16 cellular contexts compared by ENCODE assay signal in the genomic region with DNA sequence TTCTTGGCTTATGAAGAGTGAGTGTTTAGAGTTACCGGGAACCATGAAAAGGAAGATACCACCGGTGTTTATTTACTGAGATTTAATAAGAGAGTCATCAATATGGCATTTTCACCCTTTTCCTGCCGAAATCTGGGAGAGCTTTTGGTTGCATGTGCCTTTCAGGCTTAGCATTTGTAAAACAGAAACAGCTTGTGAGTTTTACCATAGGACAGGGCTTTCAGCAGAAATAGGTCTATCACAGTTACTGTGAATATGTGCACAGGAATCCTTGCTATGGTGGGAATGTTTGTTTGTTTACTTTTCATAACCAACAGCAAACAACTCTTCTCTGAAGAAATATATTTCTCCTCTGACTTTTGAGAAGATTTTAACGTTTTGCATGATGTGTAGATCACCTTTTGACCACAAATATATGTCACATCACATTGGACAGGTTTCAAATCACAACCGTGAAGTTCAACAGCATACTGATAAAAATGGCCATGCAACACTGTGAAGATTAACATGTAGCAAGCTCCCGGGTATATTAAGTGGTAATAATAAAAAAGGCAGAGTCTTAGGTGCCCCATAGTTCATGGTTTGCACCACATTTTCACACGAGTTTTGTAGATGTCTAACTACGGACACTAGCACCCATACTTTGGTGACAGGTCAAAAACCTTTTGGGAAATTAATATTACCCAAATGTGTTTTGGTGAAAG. TPM values are rescaled to one million over a fixed set of nuclear protein-coding genes. Genes with fewer than 3 reads are reported as not detected.
DNase-seq lines count a peak whose midpoint lies in the region; ATAC-seq and TF ChIP-seq lines count a peak whose summit lies in the region.
"Had no signal": no experiment of that assay in that cellular context is flagged by ENCODE, and none has a peak within 500 bp of the region (broad histone marks: within the 10 kb centered on the region; RNA-seq: fewer than 3 reads in every experiment).

No MANE protein-coding gene starts in this region.

- no peaks in the 10 kb centered on the region for H3K27me3 ChIP-seq in mammary epithelial cell (ENCODE audit: insufficient read depth, low read length)
- no peaks in the 10 kb centered on the region for H3K27me3 ChIP-seq in right atrium auricular region
- H3K27me3 ChIP-seq in thoracic aorta (replicated peaks; ENCODE audit: insufficient read depth), result no peaks in the 10 kb centered on the region
- H3K27me3 ChIP-seq in adrenal gland, result no peaks in the 10 kb centered on the region
- H3K27me3 ChIP-seq in H7 (ENCODE audit: control insufficient read depth, insufficient read depth, low read length), result no peaks in the 10 kb centered on the region
- H3K27me3 ChIP-seq: ascending aorta, transverse colon had no signal

- dilution Hi-C loops in mammary epithelial cell (cut with HindIII; ENCODE audit: low sequenced_read_pairs), result no loop called here

- H3K36me3 Mint-ChIP-seq in MCF 10A (ENCODE audit: insufficient read depth, unreplicated experiment), result no peaks in the 10 kb centered on the region

- H3K4me3 ChIP-seq in mammary epithelial cell (replicated peaks in 1 of 3; ENCODE audit: insufficient read depth in 1 of 3, low read depth in 2 of 3, low read length in 3 of 3), result no peak overlapping the region
- no peak overlapping the region for H3K4me3 ChIP-seq in right atrium auricular region
- peak overlapping the region; percentile 8 for H3K4me3 ChIP-seq in thoracic aorta
- no peak overlapping the region for H3K4me3 ChIP-seq in adrenal gland
- H3K4me3 ChIP-seq in H7 (ENCODE audit: insufficient read depth, low read depth, low read length), result no peak overlapping the region
- H3K4me3 ChIP-seq: ascending aorta, transverse colon had no signal

- no peaks in the 10 kb centered on the region for H3K79me2 ChIP-seq in mammary epithelial cell (ENCODE audit: insufficient read depth, low read length)

- H4K20me1 ChIP-seq in mammary epithelial cell (ENCODE audit: insufficient read depth, low read length), result no peaks in the 10 kb centered on the region

- H3K27ac Mint-ChIP-seq in MCF 10A (ENCODE audit: low read depth, unreplicated experiment), result peak overlapping the region; percentile 26

- H3K4me2 ChIP-seq in mammary epithelial cell (ENCODE audit: insufficient read depth, low read depth, low read length), result no peak overlapping the region

- 97% methylated on average over 8 of the region's 8 CpGs for whole genome bisulfite sequencing in mammary epithelial cell (ENCODE audit: low coverage, missing lambda C conversion rate)
- 65 to 70% (median 68%) methylated on average over 8 of the region's 8 CpGs for WGBS in adrenal gland, 4 donors

- H3K27ac ChIP-seq in mammary epithelial cell (ENCODE audit: insufficient read depth, low read depth, low read length), result no peak overlapping the region
- peak overlapping the region; percentile 26 to 73 for H3K27ac ChIP-seq in right atrium auricular region
- no peak overlapping the region for H3K27ac ChIP-seq in thoracic aorta
- no peak overlapping the region for H3K27ac ChIP-seq in adrenal gland
- H3K27ac ChIP-seq: 22Rv1, ascending aorta, transverse colon had no signal

- H3K9me3 Mint-ChIP-seq in MCF 10A (ENCODE audit: unreplicated experiment), result no peaks in the 10 kb centered on the region

- H3K9ac ChIP-seq in mammary epithelial cell (ENCODE audit: insufficient read depth, low read length), result no peak overlapping the region

- no peak overlapping the region for H2AFZ ChIP-seq in mammary epithelial cell (ENCODE audit: low read depth, low read length)

- DNase-seq in MCF 10A (ENCODE audit: unreplicated experiment) (peak; percentile 44), mammary epithelial cell (no peak), amniotic epithelial cell (ENCODE audit: low read depth) (peak; percentile 76), right atrium auricular region (ENCODE audit: low spot score) (no peak), thoracic aorta (ENCODE audit: low spot score) (no peak), adrenal gland (no peak), H7 (no peak)
- no peak for DNase-seq in activated naive CD4-positive, alpha-beta T cell treated with Interleukin-2 at 50 U/mL for 16 hours
- DNase-seq: activated T-cell treated with anti-CD3 and anti-CD28 coated beads, Interleukin-2, amount 50 U/mL, for 4 hours; NCI-H1436 treated with DMSO at 0.1 percent for 48 hours; NCI-H526 treated with DMSO at 0.1 percent for 48 hours; transverse colon had no signal

- H3K36me3 ChIP-seq in mammary epithelial cell (ENCODE audit: insufficient read depth, low read length) (no peaks in the 10 kb centered on the region), right atrium auricular region (no peaks in the 10 kb centered on the region), thoracic aorta (no peaks in the 10 kb centered on the region), adrenal gland (replicated peaks in 1 of 2) (no peaks in the 10 kb centered on the region), H7 (replicated peaks; ENCODE audit: control insufficient read depth, insufficient read depth, low read length) (no peaks in the 10 kb centered on the region)
- H3K36me3 ChIP-seq: ascending aorta, transverse colon had no signal

- intact Hi-C loops in MCF 10A (cut with micrococcal nuclease) (no loop called here), mammary epithelial cell (cut with micrococcal nuclease) (no loop called here), adrenal gland (cut with DNase I) (no loop called here)

- no peak for TF ChIP-seq POLR2A in adrenal gland (IDR thresholded peaks at IDR 0.05)

- BruUV-seq in MCF 10A (replicated peaks; lab: Mats Ljungman, UMichigan) (no TSS peak), mammary epithelial cell (replicated peaks; lab: Mats Ljungman, UMichigan) (no TSS peak)

- H3K9me3 ChIP-seq in mammary epithelial cell (replicated peaks; ENCODE audit: insufficient read depth, low read length), result no peaks in the 10 kb centered on the region
- no peaks in the 10 kb centered on the region for H3K9me3 ChIP-seq in right atrium auricular region
- H3K9me3 ChIP-seq in thoracic aorta, result no peaks in the 10 kb centered on the region
- peaks cover 0 to 8% (median 0%) of the 10 kb centered on the region in 3 donors for H3K9me3 ChIP-seq in adrenal gland (replicated peaks in 1 of 3)
- H3K9me3 ChIP-seq: ascending aorta, transverse colon had no signal

- peaks cover 34% of the 10 kb centered on the region for H3K4me1 Mint-ChIP-seq in MCF 10A (ENCODE audit: insufficient read depth, unreplicated experiment)

- peaks cover 22% of the 10 kb centered on the region for H3K4me1 ChIP-seq in mammary epithelial cell (ENCODE audit: insufficient read depth, low read length)
- peaks cover 0 to 36% of the 10 kb centered on the region in 2 donors for H3K4me1 ChIP-seq in right atrium auricular region
- peaks cover 7 to 27% of the 10 kb centered on the region in 2 donors for H3K4me1 ChIP-seq in thoracic aorta (ENCODE audit: control insufficient read depth in 1 of 2, low read depth in 2 of 2)
- H3K4me1 ChIP-seq in adrenal gland (replicated peaks in 1 of 2), result peaks cover 5 to 15% of the 10 kb centered on the region in 2 donors

- POLR2A ChIA-PET in MCF 10A (lab: Yijun Ruan, JAX), result interaction anchor here (1.0 to 6.4 kb wide), 2 partner anchors 19 to 22 kb away, joined by 3 to 37 read pairs; a partner anchor contains a TSS

- no peak for ATAC-seq in thoracic aorta (ENCODE audit: insufficient number of reproducible peaks, low FRiP score, low read depth)
- ATAC-seq: activated CD4-positive, CD25-positive, alpha-beta regulatory T cell treated with anti-CD3 and anti-CD28 coated beads, Interleukin-2, amount 50 U/mL, for 24 hours; activated T-cell treated with anti-CD3 and anti-CD28 coated beads, Interleukin-2, amount 50 U/mL, for 4 hours; HepG2 had no signal

- in situ Hi-C loops in mammary epithelial cell (cut with MboI; ENCODE audit: low sequenced_read_pairs in 2 of 2), result no loop called here

- TF ChIP-seq CTCF in MCF 10A (IDR thresholded peaks at IDR 0.05; ENCODE audit: unreplicated experiment) (no peak), mammary epithelial cell (conservative IDR thresholded peaks at IDR 0.05 in 1 of 2, IDR thresholded peaks at IDR 0.05 in 1 of 2; ENCODE audit: extremely low read depth in 1 of 2, insufficient read depth in 1 of 2, low read depth in 1 of 2, low read length in 2 of 2) (no peak), right atrium auricular region (IDR thresholded peaks at IDR 0.05) (no peak), thoracic aorta (IDR thresholded peaks at IDR 0.05) (no peak), adrenal gland (IDR thresholded peaks at IDR 0.05) (no peak)

- no peaks in the 10 kb centered on the region for H3K27me3 Mint-ChIP-seq in MCF 10A (ENCODE audit: insufficient read depth, unreplicated experiment)

- H3K4me3 Mint-ChIP-seq in MCF 10A (ENCODE audit: unreplicated experiment), result peak overlapping the region; percentile 39
- H3K4me3 Mint-ChIP-seq: activated T-cell treated with anti-CD3 and anti-CD28 coated beads, Interleukin-2, amount 50 U/mL, for 4 hours had no signal

- CTCF ChIA-PET in MCF 10A (lab: Yijun Ruan, JAX) (interaction anchor here (0.6 to 3.4 kb wide), 2 partner anchors 21 to 116 kb away, joined by 3 to 15 read pairs; a partner anchor contains a TSS), mammary epithelial cell (lab: Charles Lee; ENCODE audit: low non-redundant PET) (no interaction called here)

RNA-seq across cellular contexts. Expression of a gene that starts 21.3 kb away (rescaled TPM):
- 2.6 and 3.2 TPM in 2 replicates for total RNA-seq in MCF 10A (2022)
- total RNA-seq in mammary epithelial cell, result 1 to 10 TPM; 1.0 to 7.3 TPM
- polyA plus RNA-seq in mammary epithelial cell, result 2.0 TPM
- polyA minus RNA-seq in mammary epithelial cell, result 4.2 TPM
- total RNA-seq in right atrium auricular region, result 10 to 100 TPM; 34.0 to 42.0 TPM
- 10 to 100 TPM; 30.1 to 43.6 TPM for total RNA-seq in thoracic aorta
- total RNA-seq in adrenal gland, result 1 to 10 TPM in 7 of 8 donors, under 1 TPM in 1; 0.72 to 8.7 (median 4.7) TPM
- polyA plus RNA-seq in adrenal gland, result 1 to 10 TPM; 1.9 to 3.1 (median 2.2) TPM
- 1.2 and 4.5 TPM in 2 replicates for total RNA-seq in H7 (2014; rRNA removed; shearing (Covaris generic))

Comparison
In these comparisons a context has a peak if more than half of its experiments do, and no peak if none do; other contexts are left out.
1. DNase-seq: peak in MCF 10A (single experiment) and amniotic epithelial cell (single experiment); none in mammary epithelial cell (single experiment), right atrium auricular region (single experiment), thoracic aorta (single experiment), adrenal gland (0 of 7), activated naive CD4-positive, alpha-beta T cell treated with Interleukin-2 at 50 U/mL for 16 hours (single experiment) and H7 (single experiment).
2. H3K27ac ChIP-seq: peak in right atrium auricular region (2 of 2); none in mammary epithelial cell (single experiment), thoracic aorta (0 of 2) and adrenal gland (0 of 5).